10 cellular contexts compared by ENCODE assay signal in genomic region chr21:37380349-37381323, GRCh38. TPM values are rescaled to one million over a fixed set of nuclear protein-coding genes. Genes with fewer than 3 reads are reported as not detected.
A peak's percentile ranks its signal among the peaks of the same experiment; 100 is the strongest.
DNase-seq lines count a peak whose midpoint lies in the region; ATAC-seq, FAIRE-seq and TF ChIP-seq lines count a peak whose summit lies in the region.
"Had no signal": no experiment of that assay in that cellular context is flagged by ENCODE, and none has a peak within 500 bp of the region (broad histone marks: within the 10 kb centered on the region; RNA-seq: fewer than 3 reads in every experiment).

No MANE protein-coding gene starts in this region.

- TF ChIP-seq RAD21 in H1 (IDR thresholded peaks at IDR 0.05 in 1 of 2, conservative IDR thresholded peaks at IDR 0.05 in 1 of 2; ENCODE audit: low read depth in 2 of 2, low read length in 2 of 2), result no peak

- H3K36me3 ChIP-seq in H1 (ENCODE audit: control insufficient read depth in 2 of 4, insufficient read depth in 4 of 4, low read length in 3 of 4) (no peaks in the 10 kb centered on the region), OCI-LY7 (ENCODE audit: insufficient read depth, low read length) (peaks cover 37% of the 10 kb centered on the region)
- H3K36me3 ChIP-seq: ascending aorta, uterus had no signal

- CTCF ChIA-PET in H1 (lab: Charles Lee; ENCODE audit: partially characterized antibody), result interaction anchor here (1.0 to 1.7 kb wide), 5 partner anchors 10 to 82 kb away, joined by 3 to 8 read pairs (median 3); no protein-coding TSS in a partner anchor
- CTCF ChIA-PET in OCI-LY7 (lab: Charles Lee; ENCODE audit: unreplicated experiment), result no interaction called here

- H3K4me1 Mint-ChIP-seq in natural killer cell, result peaks cover 82 to 86% of the 10 kb centered on the region in 2 donors

- H3K56ac ChIP-seq in H1 (replicated peaks; ENCODE audit: insufficient read length, low read depth, low read length), result no peak overlapping the region

- no peak overlapping the region for H3K18ac ChIP-seq in H1 (ENCODE audit: extremely low read depth, low read length)

- peak in 1 of 2 experiments; percentile 29; a peak in 1 of 3 replicates for TF ChIP-seq POLR2A in H1 (IDR thresholded peaks at IDR 0.05; ENCODE audit: control extremely low read depth in 1 of 2, low read depth in 2 of 2, low read length in 2 of 2)

- no peak overlapping the region for H3K14ac ChIP-seq in H1 (ENCODE audit: insufficient read length)

- H3K9ac ChIP-seq in H1 (replicated peaks in 1 of 4; ENCODE audit: extremely low read depth in 1 of 4, low read depth in 3 of 4, low read length in 3 of 4), result no peak overlapping the region

- H3K9me3 ChIP-seq in H1 (ENCODE audit: insufficient read depth in 2 of 2, low read depth in 1 of 2, low read length in 1 of 2), result no peaks in the 10 kb centered on the region
- H3K9me3 ChIP-seq in OCI-LY7 (ENCODE audit: low read length), result no peaks in the 10 kb centered on the region
- H3K9me3 ChIP-seq: ascending aorta, uterus had no signal

- no peak overlapping the region for H2BK12ac ChIP-seq in H1 (ENCODE audit: low read depth, low read length)

- H3K23me2 ChIP-seq in H1 (ENCODE audit: low read depth, low read length), result no peaks in the 10 kb centered on the region

- no TSS peak for BruUV-seq in OCI-LY7 (replicated peaks; lab: Mats Ljungman, UMichigan)

- H2BK5ac ChIP-seq in H1 (ENCODE audit: low read depth, low read length), result no peak overlapping the region

- no peak for TF ChIP-seq EP300 in H1 (IDR thresholded peaks at IDR 0.05; ENCODE audit: borderline replicate concordance in 1 of 2, low read depth in 2 of 2, low read length in 2 of 2)

- H3K36me3 Mint-ChIP-seq in natural killer cell, result no peaks in the 10 kb centered on the region

- peaks cover 9% of the 10 kb centered on the region for H3K79me1 ChIP-seq in H1 (ENCODE audit: low read depth, low read length)

- H2AFZ ChIP-seq in H1 (ENCODE audit: low read length) (no peak overlapping the region), OCI-LY7 (ENCODE audit: low read length) (no peak overlapping the region)

- no peak for TF ChIP-seq CTCF in H1 (IDR thresholded peaks at IDR 0.05; ENCODE audit: control extremely low read depth in 1 of 3, insufficient read depth in 1 of 3, low read depth in 1 of 3, low read length in 3 of 3)
- TF ChIP-seq CTCF in natural killer cell (IDR thresholded peaks at IDR 0.05), result no peak
- TF ChIP-seq CTCF in OCI-LY7 (conservative IDR thresholded peaks at IDR 0.05; ENCODE audit: low read length), result no peak

- no peak overlapping the region for H3K27ac ChIP-seq in H1 (ENCODE audit: low read depth, low read length)
- H3K27ac ChIP-seq in OCI-LY7 (ENCODE audit: low read depth, low read length, poor library complexity, severe bottlenecking), result no peak overlapping the region
- H3K27ac ChIP-seq: ascending aorta had no signal

- no peak overlapping the region for H4K91ac ChIP-seq in H1 (replicated peaks; ENCODE audit: insufficient read length, low read length)

- H3K27me3 Mint-ChIP-seq in natural killer cell (ENCODE audit: low read depth in 2 of 2), result no peaks in the 10 kb centered on the region

- H4K8ac ChIP-seq in H1 (ENCODE audit: extremely low read depth, insufficient read depth, low read length), result no peak overlapping the region

- H3K79me2 ChIP-seq in H1 (ENCODE audit: control insufficient read depth in 1 of 2, insufficient read depth in 2 of 2, low read length in 2 of 2) (peaks cover 81 to 100% of the 10 kb centered on the region in 2 experiments), OCI-LY7 (ENCODE audit: insufficient read depth, low read depth, low read length) (peaks cover 100% of the 10 kb centered on the region)

- H3K4me2 ChIP-seq in H1 (ENCODE audit: insufficient read depth in 1 of 2, low read depth in 2 of 2, low read length in 2 of 2) (peak overlapping the region in 1 of 2 experiments; percentile 24; a peak in 1 of 4 replicates), OCI-LY7 (ENCODE audit: low read length) (no peak overlapping the region)

- no peak for ATAC-seq in natural killer cell
- ATAC-seq in GM18858 (IDR thresholded peaks at IDR 0.05; ENCODE audit: unreplicated experiment), result no peak

- H3K4me1 ChIP-seq in H1 (replicated peaks in 1 of 4; ENCODE audit: control insufficient read depth in 3 of 4, insufficient read depth in 4 of 4, low read length in 3 of 4) (peaks cover 2 to 19% (median 9%) of the 10 kb centered on the region in 4 experiments; a peak in 4 of 7 replicates), OCI-LY7 (ENCODE audit: insufficient read depth, low read length, poor library complexity, severe bottlenecking) (peaks cover 34% of the 10 kb centered on the region)

- H3K4me3 Mint-ChIP-seq in natural killer cell, result peak overlapping the region; percentile 14

- H3K9me3 Mint-ChIP-seq in natural killer cell, result no peaks in the 10 kb centered on the region

- no peak overlapping the region for H2BK120ac ChIP-seq in H1 (replicated peaks; ENCODE audit: low read depth, low read length)

- H3K4ac ChIP-seq in H1 (replicated peaks; ENCODE audit: insufficient read length, low read depth, low read length), result no peak overlapping the region

- peaks cover 0 to 2% (median 0%) of the 10 kb centered on the region in 4 experiments; a peak in 1 of 7 replicates for H3K27me3 ChIP-seq in H1 (replicated peaks in 1 of 4; ENCODE audit: control insufficient read depth in 3 of 4, extremely low read depth in 1 of 4, insufficient read depth in 3 of 4, low read length in 3 of 4)
- H3K27me3 ChIP-seq: ascending aorta, uterus had no signal

- peak overlapping the region; percentile 12 to 75 for H3K27ac Mint-ChIP-seq in natural killer cell

- WGBS in H1 (ENCODE audit: extremely low coverage in 1 of 2, insufficient coverage in 1 of 2, insufficient read length in 1 of 2, insufficient replicate concordance in 2 of 2, low coverage in 1 of 2, low lambda C conversion rate in 2 of 2, missing lambda C conversion rate in 1 of 2), 2 experiments, result 57% methylated on average over 8 of the region's 8 CpGs; no CpG with 5 or more reads in 1 of the 2 experiments

- H3K23ac ChIP-seq in H1 (ENCODE audit: insufficient read length), result no peak overlapping the region

- no peaks in the 10 kb centered on the region for H3K9me2 ChIP-seq in OCI-LY7 (ENCODE audit: insufficient read depth, low read length)

- FAIRE-seq in H1 (lab: Jason Lieb, UNC), result no peak

- H2AK5ac ChIP-seq in H1 (ENCODE audit: low read depth, low read length), result no peak overlapping the region

- intact Hi-C loops in natural killer cell (cut with micrococcal nuclease) (no loop called here), OCI-LY7 (cut with micrococcal nuclease; ENCODE audit: unreplicated experiment) (no loop called here)

- H2BK15ac ChIP-seq in H1 (ENCODE audit: low read length), result no peak overlapping the region

- peaks cover 45 to 54% of the 10 kb centered on the region in 2 experiments for H4K20me1 ChIP-seq in H1 (replicated peaks in 1 of 2; ENCODE audit: control insufficient read depth in 1 of 2, insufficient read depth in 2 of 2, low read length in 2 of 2)
- H4K20me1 ChIP-seq in OCI-LY7 (ENCODE audit: insufficient read depth, low read length), result peaks cover 81% of the 10 kb centered on the region

- POLR2A ChIA-PET in H1 (lab: Charles Lee; ENCODE audit: partially characterized antibody) (interaction anchor here (1.0 kb wide), 2 partner anchors 14 to 34 kb away, joined by 3 read pairs; no protein-coding TSS in a partner anchor), OCI-LY7 (lab: Charles Lee) (interaction anchor here (0.8 to 1.0 kb wide), 2 partner anchors 9 to 22 kb away, joined by 3 to 5 read pairs; no protein-coding TSS in a partner anchor)

- no peak overlapping the region for H2BK20ac ChIP-seq in H1 (ENCODE audit: low read length)

- DNase-seq in DMS 273 treated with DMSO at 0.1 percent for 48 hours (lab: John Stamatoyannopoulos, UW) (peak; percentile 15), NCI-H2029 treated with DMSO at 0.1 percent for 48 hours (lab: John Stamatoyannopoulos, UW) (peak; percentile 84), H1 (ENCODE audit: low read depth in 1 of 2, low spot score in 2 of 2) (no peak), natural killer cell (no peak), activated gamma-delta T cell treated with Interleukin-2 at 50 U/mL for 16 hours (no peak), OCI-LY7 (ENCODE audit: low spot score) (no peak)
- no peak for DNase-seq in stimulated activated naive CD4-positive, alpha-beta T cell (lab: John Stamatoyannopoulos, UW)

- H3K4me3 ChIP-seq in H1 (ENCODE audit: extremely low read depth in 1 of 4, insufficient read depth in 2 of 4, low read depth in 3 of 4, low read length in 4 of 4), result 0 out of 8 replicates have a peak overlapping the region, but pooled peaks of 1 of the 4 experiments have one; percentile 14
- no peak overlapping the region for H3K4me3 ChIP-seq in OCI-LY7 (ENCODE audit: low read depth, low read length, poor library complexity, severe bottlenecking)
- H3K4me3 ChIP-seq: ascending aorta, uterus had no signal

- no peak overlapping the region for H4K5ac ChIP-seq in H1 (ENCODE audit: insufficient read length, low read depth, low read length)

TF ChIP-seq in H1, 55 proteins besides CTCF, POLR2A, EP300 and RAD21 (continues in another document):
- TF ChIP-seq E2F6 (IDR thresholded peaks at IDR 0.05) (no peak), CHD2 (IDR thresholded peaks at IDR 0.05; ENCODE audit: low read length) (no peak), ZNF274 (IDR thresholded peaks at IDR 0.05; ENCODE audit: borderline replicate concordance, extremely low read depth, low read length) (no peak)

RNA-seq across cellular contexts. Expression of gene DYRK1A, which starts 14.1 kb away (rescaled TPM):
- total RNA-seq in H1 (2021; fragmentation: NEBNext Ultra II Directional; extraction: Animal tissue kit (Norgen Biotek cat#: 25700)), result 61.1 and 64.4 TPM in 2 replicates
- 49.3 and 62.2 TPM in 2 replicates for polyA plus RNA-seq in H1 (2011; rRNA removed)
- polyA plus RNA-seq in H1 (2011; cell fraction: cytosol; rRNA removed), result 48.7 TPM
- polyA plus RNA-seq in H1 (2011; cell fraction: nucleus; rRNA removed), result 90.1 TPM
- 24.8 to 31.5 TPM (median 27.6 TPM) in 4 replicates for polyA plus RNA-seq in H1 (2012, experiment 1 of 2)
- 1.9 TPM for polyA plus RNA-seq in H1 (2012, experiment 2 of 2)
- polyA plus RNA-seq in H1 (2013, experiment 1 of 2), result 23.2 TPM
- polyA plus RNA-seq in H1 (2013, experiment 2 of 2), result 24.9 TPM
- 233 and 267 TPM in 2 replicates for polyA minus RNA-seq in H1 (2011; rRNA and poly(A)+ RNA removed)
- 61.2 TPM for polyA minus RNA-seq in H1 (2011; cell fraction: cytosol; rRNA and poly(A)+ RNA removed)
- polyA minus RNA-seq in H1 (2011; cell fraction: nucleus; rRNA and poly(A)+ RNA removed), result 167 TPM
- total RNA-seq in natural killer cell, result 100 to 1,000 TPM; 149 to 166 (median 153) TPM
- total RNA-seq in OCI-LY7 (2014; rRNA removed; shearing (Covaris generic)), result 46.3 and 58.4 TPM in 2 replicates
- total RNA-seq in OCI-LY7 (2022), result 65.1 and 67.1 TPM in 2 replicates

Comparison
In these comparisons a context has a peak if more than half of its experiments do, and no peak if none do; other contexts are left out.
1. DNase-seq: peak in DMS 273 treated with DMSO at 0.1 percent for 48 hours (single experiment) and NCI-H2029 treated with DMSO at 0.1 percent for 48 hours (single experiment); none in H1 (0 of 2), natural killer cell (single experiment), stimulated activated naive CD4-positive, alpha-beta T cell (0 of 6), activated gamma-delta T cell treated with Interleukin-2 at 50 U/mL for 16 hours (single experiment) and OCI-LY7 (single experiment).